ENCODE assay signal across 8 cellular contexts in the genomic region with DNA sequence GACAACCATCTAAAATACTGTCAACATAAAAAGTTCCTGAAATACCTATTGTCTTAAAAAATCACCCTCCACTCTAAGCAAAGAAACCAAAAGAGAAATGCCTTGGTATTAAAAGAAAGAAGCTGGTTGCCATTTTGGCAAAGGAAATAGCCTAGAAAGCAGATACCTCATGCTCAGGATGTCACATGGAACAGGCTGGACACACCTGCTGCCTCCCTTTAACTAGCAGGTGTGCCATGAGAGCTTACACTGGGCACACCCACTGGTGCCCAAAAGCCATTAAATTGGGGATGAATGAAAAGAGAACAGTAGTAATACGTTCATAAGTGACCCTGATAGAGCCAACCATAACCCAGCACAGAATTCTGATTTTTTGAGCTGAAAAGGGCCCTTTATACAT. TPM values are rescaled to one million over a fixed set of nuclear protein-coding genes. Genes with fewer than 3 reads are reported as not detected.
DNase-seq lines count a peak whose midpoint lies in the region; ATAC-seq and TF ChIP-seq lines count a peak whose summit lies in the region.

No MANE protein-coding gene starts in this region.

- H3K9me3 ChIP-seq in psoas muscle, result no peaks in the 10 kb centered on the region

- DNase-seq in NCI-H2196 treated with DMSO at 0.1 percent for 48 hours (lab: John Stamatoyannopoulos, UW; ENCODE audit: unreplicated experiment) (peak; percentile 49), dorsolateral prefrontal cortex (no peak), psoas muscle (no peak), DMS114 treated with DMSO at 0.1 percent for 48 hours (lab: John Stamatoyannopoulos, UW; ENCODE audit: unreplicated experiment) (no peak), mesenteric fat pad (ENCODE audit: low spot score) (no peak)
- no peak for DNase-seq in stimulated activated CD4-positive, alpha-beta T cell treated with anti-CD3 and anti-CD28 coated beads, Interleukin-4, amount 100 ng/mL, for 1 hour

- H3K27me3 ChIP-seq in dorsolateral prefrontal cortex, result no peaks in the 10 kb centered on the region
- H3K27me3 ChIP-seq in psoas muscle (ENCODE audit: insufficient read depth in 3 of 3, low read length in 2 of 3), result no peaks in the 10 kb centered on the region

- peaks cover 5% of the 10 kb centered on the region for H3K4me1 ChIP-seq in psoas muscle

- intact Hi-C loops in dorsolateral prefrontal cortex (cut with DNase I), result no loop called here
- intact Hi-C loops in psoas muscle (cut with DNase I), result no loop called here

- ATAC-seq in psoas muscle (no peak), GM21717 (IDR thresholded peaks at IDR 0.05; ENCODE audit: unreplicated experiment) (no peak)

- TF ChIP-seq CTCF in GM12875 (IDR thresholded peaks at IDR 0.05; ENCODE audit: borderline replicate concordance, insufficient read depth, low read depth, low read length) (no peak), dorsolateral prefrontal cortex (IDR thresholded peaks at IDR 0.05 in 54 of 56, conservative IDR thresholded peaks at IDR 0.05 in 2 of 56; ENCODE audit: low read depth in 1 of 56, partially characterized antibody in 56 of 56) (no peak), psoas muscle (IDR thresholded peaks at IDR 0.05) (no peak)

- H3K4me3 ChIP-seq in GM12875 (ENCODE audit: low read depth, low read length), result peak overlapping the region; percentile 58
- H3K4me3 ChIP-seq in dorsolateral prefrontal cortex, result peak overlapping the region; percentile 69 to 98 (median 89)
- H3K4me3 ChIP-seq in psoas muscle, result peak overlapping the region; percentile 90

- H3K36me3 ChIP-seq in psoas muscle (ENCODE audit: insufficient read depth in 1 of 2, low read depth in 1 of 2), result no peaks in the 10 kb centered on the region

- H3K27ac ChIP-seq in dorsolateral prefrontal cortex, result peak overlapping the region in 32 of 59 donors; percentile 21 to 87 (median 76)
- no peak overlapping the region for H3K27ac ChIP-seq in psoas muscle

- WGBS in psoas muscle, 3 donors, result 67 to 83% (median 76%) methylated on average over 1 of the region's 1 CpG

RNA-seq across cellular contexts. Expression of a gene that starts 1.5 kb away (rescaled TPM):
- 100 to 1,000 TPM in 13 of 120 experiments, 10 to 100 TPM in 107; 55.9 to 110 (median 87.7) TPM for total RNA-seq in dorsolateral prefrontal cortex
- total RNA-seq in psoas muscle, result 1 to 10 TPM; 3.4 to 4.9 (median 4.2) TPM
- polyA plus RNA-seq in psoas muscle, result 1 to 10 TPM in 2 of 3 donors, under 1 TPM in 1; 0.87 to 1.4 (median 1.2) TPM
- 22.2 TPM for total RNA-seq in mesenteric fat pad
